ENCODE assay signal across 23 cellular contexts in genomic region chr17:4341616-4341977, GRCh38. TPM values are rescaled to one million over a fixed set of nuclear protein-coding genes. Genes with fewer than 3 reads are reported as not detected.
A peak's percentile ranks its signal among the peaks of the same experiment; 100 is the strongest.
DNase-seq lines count a peak whose midpoint lies in the region; ATAC-seq, FAIRE-seq and TF ChIP-seq lines count a peak whose summit lies in the region.
"Had no signal": no experiment of that assay in that cellular context is flagged by ENCODE, and none has a peak within 500 bp of the region (broad histone marks: within the 10 kb centered on the region; RNA-seq: fewer than 3 reads in every experiment).

No MANE protein-coding gene starts in this region.

- H3K4me2 ChIP-seq in A549 (no peak overlapping the region), GM23248 (ENCODE audit: unreplicated experiment) (peak overlapping the region; percentile 70)
- H3K4me2 ChIP-seq: hepatocyte had no signal

- peak; percentile 47 to 77; a peak in 5 of 6 replicates for ATAC-seq in A549
- peak; percentile 36 to 56 for ATAC-seq in right cardiac atrium
- ATAC-seq in GM19467 (IDR thresholded peaks at IDR 0.05; ENCODE audit: unreplicated experiment): no peak
- ATAC-seq in pancreas: no peak
- ATAC-seq: activated CD8-positive, alpha-beta T cell treated with anti-CD3 and anti-CD28 coated beads for 36 hours; body of pancreas had no signal

- no peak for DNase-seq in A549 (ENCODE audit: low read depth in 1 of 2, low spot score in 1 of 2)
- DNase-seq in GM23248: no peak
- no peak for DNase-seq in right cardiac atrium
- DNase-seq in activated T-cell treated with anti-CD3 and anti-CD28 coated beads, Interleukin-2, amount 50 U/mL, for 24 hours: no peak
- DNase-seq in type B pancreatic cell (ENCODE audit: extremely low spot score, unreplicated experiment): no peak
- no peak for DNase-seq in pancreas
- DNase-seq: activated CD4-positive, alpha-beta T cell treated with anti-CD3 and anti-CD28 coated beads for 1 hour; activated CD8-positive, alpha-beta T cell treated with anti-CD3 and anti-CD28 coated beads for 36 hours; activated effector memory CD4-positive, alpha-beta T cell treated with anti-CD3 and anti-CD28 coated beads, Interleukin-2, amount 50 U/mL, for 16 hours; activated T-cell treated with anti-CD3 and anti-CD28 coated beads for 4 hours; body of pancreas; DMS53; NCI-H2029 treated with DMSO at 0.1 percent for 48 hours; NCI-H345; NCI-H774; nephron progenitor cell; T-helper 1 cell had no signal

- peaks cover 6% of the 10 kb centered on the region for H3K36me3 Mint-ChIP-seq in activated T-cell treated with anti-CD3 and anti-CD28 coated beads, Interleukin-2, amount 50 U/mL, for 24 hours (ENCODE audit: low read depth)
- peaks cover 8% of the 10 kb centered on the region for H3K36me3 Mint-ChIP-seq in type B pancreatic cell

- no peaks in the 10 kb centered on the region for H3K9me3 Mint-ChIP-seq in activated T-cell treated with anti-CD3 and anti-CD28 coated beads, Interleukin-2, amount 50 U/mL, for 24 hours
- H3K9me3 Mint-ChIP-seq in type B pancreatic cell: no peaks in the 10 kb centered on the region
- H3K9me3 Mint-ChIP-seq: activated CD8-positive, alpha-beta T cell treated with anti-CD3 and anti-CD28 coated beads for 36 hours; nephron progenitor cell had no signal

- 91% methylated on average over 4 of the region's 4 CpGs for WGBS in A549 (ENCODE audit: missing lambda C conversion rate)
- WGBS in GM23248 (ENCODE audit: low coverage in 1 of 2, low lambda C conversion rate in 2 of 2, missing lambda C conversion rate in 2 of 2), 2 experiments: 63 to 73% methylated on average over 4 of the region's 4 CpGs
- 66% methylated on average over 4 of the region's 4 CpGs for WGBS in right cardiac atrium
- 66 to 71% methylated on average over 4 of the region's 4 CpGs for WGBS in pancreas, 2 donors

- no peak for TF ChIP-seq POLR2A in A549 (IDR thresholded peaks at IDR 0.05; ENCODE audit: low read length)

- no peaks in the 10 kb centered on the region for H3K9me2 ChIP-seq in GM23248 (ENCODE audit: insufficient read depth)

- H3K27me3 Mint-ChIP-seq in activated T-cell treated with anti-CD3 and anti-CD28 coated beads, Interleukin-2, amount 50 U/mL, for 24 hours: no peaks in the 10 kb centered on the region
- no peaks in the 10 kb centered on the region for H3K27me3 Mint-ChIP-seq in type B pancreatic cell
- H3K27me3 Mint-ChIP-seq: activated CD8-positive, alpha-beta T cell treated with anti-CD3 and anti-CD28 coated beads for 36 hours had no signal

- FAIRE-seq in A549 (lab: Jason Lieb, UNC): no peak
- FAIRE-seq in pancreas (lab: Jason Lieb, UNC): no peak
- FAIRE-seq: A204.1 had no signal

- H3K27me3 ChIP-seq in GM23248 (replicated peaks; ENCODE audit: insufficient read depth): no peaks in the 10 kb centered on the region
- no peaks in the 10 kb centered on the region for H3K27me3 ChIP-seq in right cardiac atrium (ENCODE audit: control insufficient read depth, insufficient read depth)
- no peaks in the 10 kb centered on the region for H3K27me3 ChIP-seq in pancreas
- H3K27me3 ChIP-seq: body of pancreas, hepatocyte had no signal

- H3K9me3 ChIP-seq in A549: no peaks in the 10 kb centered on the region
- H3K9me3 ChIP-seq in GM23248 (ENCODE audit: low read depth): no peaks in the 10 kb centered on the region
- H3K9me3 ChIP-seq in right cardiac atrium (ENCODE audit: control insufficient read depth, low read length): no peaks in the 10 kb centered on the region
- H3K9me3 ChIP-seq in pancreas: no peaks in the 10 kb centered on the region
- H3K9me3 ChIP-seq: body of pancreas had no signal

- H3K27ac Mint-ChIP-seq in activated T-cell treated with anti-CD3 and anti-CD28 coated beads, Interleukin-2, amount 50 U/mL, for 24 hours: no peak overlapping the region
- no peak overlapping the region for H3K27ac Mint-ChIP-seq in type B pancreatic cell
- H3K27ac Mint-ChIP-seq: activated CD8-positive, alpha-beta T cell treated with anti-CD3 and anti-CD28 coated beads for 36 hours; nephron progenitor cell had no signal

- no peak overlapping the region for H2AFZ ChIP-seq in GM23248
- H2AFZ ChIP-seq: hepatocyte, parathyroid adenoma had no signal

- no peak overlapping the region for H3K4me3 ChIP-seq in A549
- H3K4me3 ChIP-seq in GM23248: peak overlapping the region; percentile 25; the same call in 1 of the 2 replicates
- no peak overlapping the region for H3K4me3 ChIP-seq in right cardiac atrium (ENCODE audit: low read length)
- no peak overlapping the region for H3K4me3 ChIP-seq in pancreas
- H3K4me3 ChIP-seq: body of pancreas, hepatocyte, skin epidermis had no signal

- TF ChIP-seq RAD21 in A549 (conservative IDR thresholded peaks at IDR 0.05 in 1 of 2, IDR thresholded peaks at IDR 0.05 in 1 of 2): no peak

- in situ Hi-C loops in GM23248 (cut with MboI): no loop called here

- no peak overlapping the region for H3K9ac ChIP-seq in GM23248
- H3K9ac ChIP-seq: parathyroid adenoma had no signal

- intact Hi-C loops in right cardiac atrium (cut with DNase I) (no loop called here), pancreas (cut with DNase I) (no loop called here)

- H3K36me3 ChIP-seq in GM23248 (ENCODE audit: low read depth): no peaks in the 10 kb centered on the region
- no peaks in the 10 kb centered on the region for H3K36me3 ChIP-seq in pancreas

- CTCF ChIA-PET in A549 (lab: Yijun Ruan, JAX): interaction anchor here (0.9 to 3.8 kb wide), 5 partner anchors 9 to 196 kb away, joined by 3 to 22 read pairs (median 4); no protein-coding TSS in a partner anchor

- H3K4me1 ChIP-seq in A549 (peaks cover 36% of the 10 kb centered on the region), GM23248 (ENCODE audit: insufficient read depth) (peaks cover 30% of the 10 kb centered on the region), right cardiac atrium (ENCODE audit: control insufficient read depth, insufficient read depth, low read length) (peaks cover 2% of the 10 kb centered on the region), pancreas (peaks cover 0 to 13% (median 8%) of the 10 kb centered on the region in 3 donors)

- H3K4me1 Mint-ChIP-seq in activated T-cell treated with anti-CD3 and anti-CD28 coated beads, Interleukin-2, amount 50 U/mL, for 24 hours (ENCODE audit: low read depth): peaks cover 41% of the 10 kb centered on the region
- peaks cover 17% of the 10 kb centered on the region for H3K4me1 Mint-ChIP-seq in type B pancreatic cell (ENCODE audit: unreplicated experiment)

- peaks cover 100% of the 10 kb centered on the region for H3K79me2 ChIP-seq in GM23248 (ENCODE audit: insufficient read depth)

- POLR2A ChIA-PET in A549 (lab: Yijun Ruan, JAX): no interaction called here

- no peak for TF ChIP-seq CTCF in A549 (IDR thresholded peaks at IDR 0.05)
- no peak for TF ChIP-seq CTCF in VCaP (conservative IDR thresholded peaks at IDR 0.05)
- no peak for TF ChIP-seq CTCF in type B pancreatic cell (conservative IDR thresholded peaks at IDR 0.05)
- no peak for TF ChIP-seq CTCF in pancreas (IDR thresholded peaks at IDR 0.05)

- no peak for TF ChIP-seq EP300 in A549 (IDR thresholded peaks at IDR 0.05)

- H3K4me3 Mint-ChIP-seq in activated T-cell treated with anti-CD3 and anti-CD28 coated beads, Interleukin-2, amount 50 U/mL, for 24 hours: no peak overlapping the region
- H3K4me3 Mint-ChIP-seq in type B pancreatic cell: no peak overlapping the region
- H3K4me3 Mint-ChIP-seq: activated CD8-positive, alpha-beta T cell treated with anti-CD3 and anti-CD28 coated beads for 36 hours; nephron progenitor cell had no signal

- H3K27ac ChIP-seq in A549 (no peak overlapping the region), GM23248 (peak overlapping the region; percentile 73), VCaP (peak overlapping the region; percentile 69), right cardiac atrium (ENCODE audit: low read length) (no peak overlapping the region), pancreas (no peak overlapping the region)
- H3K27ac ChIP-seq: body of pancreas, hepatocyte, parathyroid adenoma had no signal

- peaks cover 31% of the 10 kb centered on the region for H3F3A ChIP-seq in GM23248 (ENCODE audit: insufficient read depth)

- H4K20me1 ChIP-seq in GM23248 (ENCODE audit: insufficient read depth): peaks cover 20% of the 10 kb centered on the region; the same call in 1 of the 2 replicates

TF ChIP-seq in A549, 52 proteins besides CTCF, POLR2A, EP300 and RAD21:
- TF ChIP-seq TFCP2L1 (CRISPR knock-in tag; IDR thresholded peaks at IDR 0.05) (no peak), NPAS2 (CRISPR knock-in tag; IDR thresholded peaks at IDR 0.05; ENCODE audit: borderline replicate concordance) (no peak), SREBF2 (IDR thresholded peaks at IDR 0.05) (no peak)

RNA-seq across cellular contexts. Expression of gene UBE2G1, which starts 24.9 kb away (rescaled TPM):
- polyA plus RNA-seq in A549 (2011; rRNA removed) (100 and 117 TPM in 2 replicates), A549 (2017; fragmentation: RNase III; extraction: RNeasy Plus Mini Kit Qiagen cat#74134 plus additional on column Dnase treatment) (76.3 to 86.2 TPM (median 78.5 TPM) in 3 replicates), GM23248 (2016; fragmentation: Nextera tagmentation; extraction: Ambion mirVana) (49.4 and 55.8 TPM in 2 replicates), right cardiac atrium (24.0 TPM), pancreas (1 to 10 TPM; 4.3 to 8.1 TPM)
- polyA plus RNA-seq in A549 (2012; cell fraction: cytosol; rRNA removed): 38.3 and 54.8 TPM in 2 replicates
- 25.3 and 26.8 TPM in 2 replicates for polyA plus RNA-seq in A549 (2012; cell fraction: nucleus; rRNA removed)
- polyA minus RNA-seq in A549 (2011; rRNA and poly(A)+ RNA removed): 47.7 and 50.8 TPM in 2 replicates
- total RNA-seq in GM23248 (2014; rRNA removed; shearing (Covaris generic)): 37.8 and 39.2 TPM in 2 replicates
- total RNA-seq in right cardiac atrium (10 to 100 TPM; 50.0 to 55.1 (median 52.3) TPM), type B pancreatic cell (ENCODE audit: low replicate concordance) (77.7 and 102 TPM in 2 replicates), pancreas (10 to 100 TPM; 19.7 to 29.3 (median 23.7) TPM)

Comparison
In these comparisons a context has a peak if more than half of its experiments do, and no peak if none do; other contexts are left out.
1. ATAC-seq: peak in A549 (2 of 2) and right cardiac atrium (2 of 2); none in GM19467 (single experiment) and pancreas (0 of 4).
2. H3K27ac ChIP-seq: peak in GM23248 (single experiment) and VCaP (single experiment); none in A549 (0 of 2), right cardiac atrium (single experiment) and pancreas (0 of 4).